20 cellular contexts compared by ENCODE assay signal in the genomic region with DNA sequence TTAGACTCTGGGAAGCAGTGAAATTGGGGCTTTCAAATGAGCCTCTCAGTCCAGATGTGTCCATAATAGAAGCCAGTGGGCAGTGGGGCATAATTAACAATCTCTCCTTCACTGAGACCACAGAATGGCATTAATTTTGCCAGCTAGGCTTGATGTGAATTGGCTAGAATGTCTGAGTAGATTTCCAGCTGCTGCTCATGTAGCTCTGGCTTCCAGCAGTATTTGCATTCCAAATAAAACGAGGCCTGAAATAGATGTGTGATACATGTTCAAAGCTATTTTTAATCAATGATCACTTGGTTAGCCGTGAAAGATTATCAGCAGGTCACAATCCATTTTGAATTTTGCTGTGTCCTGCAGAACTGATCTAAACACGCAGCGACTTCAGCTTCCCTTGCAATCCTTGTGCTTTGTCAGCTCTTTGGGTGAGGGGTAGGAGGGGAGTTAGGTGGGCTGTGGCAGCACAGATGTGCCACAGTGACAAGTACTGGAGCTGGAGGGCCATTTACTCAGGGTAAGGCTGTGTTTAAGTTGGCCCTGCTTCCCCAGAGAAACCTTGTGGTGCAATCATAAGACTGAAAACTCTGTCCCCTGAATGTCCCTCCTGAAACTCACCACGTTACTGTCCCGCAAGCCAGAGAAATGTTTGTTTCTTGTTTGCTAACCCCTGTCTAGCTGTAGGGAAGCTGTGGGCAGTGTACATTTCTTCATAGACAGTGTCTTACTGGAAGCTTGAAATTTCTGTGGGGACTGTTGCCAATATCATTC. TPM values are rescaled to one million over a fixed set of nuclear protein-coding genes. Genes with fewer than 3 reads are reported as not detected.
A peak's percentile ranks its signal among the peaks of the same experiment; 100 is the strongest.
DNase-seq lines count a peak whose midpoint lies in the region; ATAC-seq and TF ChIP-seq lines count a peak whose summit lies in the region.
"Had no signal": no experiment of that assay in that cellular context is flagged by ENCODE, and none has a peak within 500 bp of the region (broad histone marks: within the 10 kb centered on the region; RNA-seq: fewer than 3 reads in every experiment).

No MANE protein-coding gene starts in this region.

- H4K5ac ChIP-seq in IMR-90 (ENCODE audit: low read depth, low read length), result no peak overlapping the region

- no TSS peak for BruUV-seq in IMR-90 (replicated peaks; lab: Mats Ljungman, UMichigan)

- WGBS in IMR-90 (ENCODE audit: extremely low coverage in 2 of 2, insufficient read length in 1 of 2), 2 experiments, result 17% methylated on average over 1 of the region's 6 CpGs; no CpG with 5 or more reads in 1 of the 2 experiments

- H3K36me3 Mint-ChIP-seq in mesothelial cell of epicardium, result no peaks in the 10 kb centered on the region
- H3K36me3 Mint-ChIP-seq: stimulated activated naive B cell treated with anti-CD40 and anti-IgM and Interleukin-4, amounts not matched to agents 10 μg/mL and 1 μg/mL and 100 μg/mL, for 72 hours had no signal

- no peak overlapping the region for H4K91ac ChIP-seq in IMR-90 (ENCODE audit: insufficient read depth, low read depth, low read length)

- peaks cover 1% of the 10 kb centered on the region for H3K9me3 Mint-ChIP-seq in mesothelial cell of epicardium
- H3K9me3 Mint-ChIP-seq: stimulated activated naive B cell treated with anti-CD40 and anti-IgM and Interleukin-4, amounts not matched to agents 10 μg/mL and 1 μg/mL and 100 μg/mL, for 72 hours had no signal

- H2AK5ac ChIP-seq in IMR-90 (ENCODE audit: low read depth, low read length), result no peak overlapping the region

- H3K4ac ChIP-seq in IMR-90 (ENCODE audit: low read depth, low read length), result no peak overlapping the region

- no peaks in the 10 kb centered on the region for H3K27me3 Mint-ChIP-seq in mesothelial cell of epicardium (ENCODE audit: low read depth)
- H3K27me3 Mint-ChIP-seq: stimulated activated naive B cell treated with anti-CD40 and anti-IgM and Interleukin-4, amounts not matched to agents 10 μg/mL and 1 μg/mL and 100 μg/mL, for 72 hours had no signal

- H2BK5ac ChIP-seq in IMR-90 (ENCODE audit: low read depth, low read length, poor library complexity, severe bottlenecking), result no peak overlapping the region

- H3K4me1 Mint-ChIP-seq in mesothelial cell of epicardium, result peaks cover 5% of the 10 kb centered on the region
- H3K4me1 Mint-ChIP-seq: stimulated activated naive B cell treated with anti-CD40 and anti-IgM and Interleukin-4, amounts not matched to agents 10 μg/mL and 1 μg/mL and 100 μg/mL, for 72 hours had no signal

- H3K4me2 ChIP-seq in IMR-90 (ENCODE audit: low read depth, low read length), result no peak overlapping the region; the same call in 1 of the 2 replicates

- dilution Hi-C loops in IMR-90 (cut with HindIII; ENCODE audit: low sequenced_read_pairs, unreplicated experiment), result no loop called here

- no peak overlapping the region for H3K9ac ChIP-seq in IMR-90 (ENCODE audit: low read depth, low read length)
- H3K9ac ChIP-seq: GM23248 had no signal

- TF ChIP-seq POLR2A in IMR-90 (IDR thresholded peaks at IDR 0.05; ENCODE audit: low read depth, low read length), result no peak

- H4K8ac ChIP-seq in IMR-90 (ENCODE audit: low read depth in 2 of 2, low read length in 2 of 2), result no peak overlapping the region

- CTCF ChIA-PET in IMR-90 (lab: Yijun Ruan, JAX), result interaction anchor here (1.1 kb wide), 1 partner anchor 15 kb away, joined by 3 read pairs; no protein-coding TSS in a partner anchor

- no peak overlapping the region for H3K56ac ChIP-seq in IMR-90 (ENCODE audit: extremely low read depth, insufficient read depth, low read length)

- H3K9me3 ChIP-seq in IMR-90 (ENCODE audit: control insufficient read depth, insufficient read depth, low read length), result no peaks in the 10 kb centered on the region
- H3K9me3 ChIP-seq: esophagus muscularis mucosa had no signal

- no peaks in the 10 kb centered on the region; the same call in 1 of the 2 replicates for H3K9me1 ChIP-seq in IMR-90 (ENCODE audit: insufficient read depth, low read length)

- intact Hi-C loops in IMR-90 (cut with micrococcal nuclease), result no loop called here

- TF ChIP-seq RAD21 in IMR-90 (IDR thresholded peaks at IDR 0.05; ENCODE audit: low read length), result no peak

- H3K36me3 ChIP-seq in IMR-90 (ENCODE audit: control insufficient read depth, insufficient read depth, low read length), result no peaks in the 10 kb centered on the region
- H3K36me3 ChIP-seq: esophagus muscularis mucosa had no signal

- no peak overlapping the region for H2AK9ac ChIP-seq in IMR-90 (replicated peaks; ENCODE audit: low read depth, low read length, poor library complexity)

- POLR2A ChIA-PET in IMR-90 (lab: Charles Lee; ENCODE audit: unreplicated experiment), result no interaction called here

- no peak overlapping the region for H3K14ac ChIP-seq in IMR-90 (replicated peaks; ENCODE audit: low read depth, low read length)

- TF ChIP-seq CTCF in IMR-90 (conservative IDR thresholded peaks at IDR 0.05; ENCODE audit: low read depth, low read length) (no peak), mesothelial cell of epicardium (IDR thresholded peaks at IDR 0.05; ENCODE audit: unreplicated experiment) (no peak)

- DNase-seq in IMR-90, result no peak
- peak; percentile 60 for DNase-seq in astrocyte of the hippocampus (ENCODE audit: low read depth, low spot score)
- peak; percentile 53 for DNase-seq in left lobe of liver (ENCODE audit: low spot score)
- peak; percentile 44 for DNase-seq in pons (ENCODE audit: low spot score)
- DNase-seq in mesothelial cell of epicardium (ENCODE audit: low spot score in 2 of 2, unreplicated experiment in 2 of 2), result no peak
- no peak for DNase-seq in iPS-NIHi7 (ENCODE audit: extremely low spot score)
- DNase-seq: activated CD4-positive, alpha-beta T cell treated with anti-CD3 and anti-CD28 coated beads, Interleukin-2, amount 50 U/mL, for 48 hours; amniotic stem cell; DMS153; GM23248; left cardiac atrium; MM.1S; NCI-H2107; small intestine; stimulated activated naive B cell treated with anti-CD40 and anti-IgM and Interleukin-4, amounts not matched to agents 10 μg/mL and 1 μg/mL and 100 μg/mL, for 72 hours had no signal

- H2BK120ac ChIP-seq in IMR-90 (ENCODE audit: low read depth, low read length), result no peak overlapping the region

- H2BK15ac ChIP-seq in IMR-90 (ENCODE audit: low read depth, low read length), result no peak overlapping the region

- no peak overlapping the region; the same call in 1 of the 2 replicates for H3K23ac ChIP-seq in IMR-90 (ENCODE audit: low read depth, low read length)

- H3K4me3 Mint-ChIP-seq in mesothelial cell of epicardium, result no peak overlapping the region
- H3K4me3 Mint-ChIP-seq: stimulated activated naive B cell treated with anti-CD40 and anti-IgM and Interleukin-4, amounts not matched to agents 10 μg/mL and 1 μg/mL and 100 μg/mL, for 72 hours had no signal

- no peaks in the 10 kb centered on the region for H3K79me1 ChIP-seq in IMR-90 (ENCODE audit: low read depth in 1 of 2, low read length in 2 of 2)

- peak overlapping the region; percentile 45 for H2AFZ ChIP-seq in IMR-90 (replicated peaks; ENCODE audit: low read length, poor library complexity)
- H2AFZ ChIP-seq: GM23248 had no signal

- in situ Hi-C loops in IMR-90 (cut with MboI; ENCODE audit: low sequenced_read_pairs), result no loop called here

- peaks cover 4% of the 10 kb centered on the region; the same call in 1 of the 2 replicates for H3K27me3 ChIP-seq in IMR-90 (ENCODE audit: control insufficient read depth, insufficient read depth, low read length)

- H2BK20ac ChIP-seq in IMR-90 (ENCODE audit: low read depth, low read length), result no peak overlapping the region

- H3K4me3 ChIP-seq in IMR-90 (ENCODE audit: insufficient read depth, low read depth, low read length), result no peak overlapping the region
- H3K4me3 ChIP-seq: esophagus muscularis mucosa, GM23248 had no signal

- H4K20me1 ChIP-seq in IMR-90 (ENCODE audit: insufficient read depth, low read length), result no peaks in the 10 kb centered on the region

- ATAC-seq in IMR-90 (ENCODE audit: low read depth) (no peak), left lobe of liver (peak; percentile 94), GM18870 (IDR thresholded peaks at IDR 0.05; ENCODE audit: unreplicated experiment) (no peak)
- ATAC-seq in activated CD4-positive, CD25-positive, alpha-beta regulatory T cell treated with anti-CD3 and anti-CD28 coated beads, Interleukin-2, amount 50 U/mL, for 24 hours, result no peak
- ATAC-seq: stimulated activated naive B cell treated with anti-CD40 and anti-IgM and Interleukin-4, amounts not matched to agents 10 μg/mL and 1 μg/mL and 100 μg/mL, for 72 hours had no signal

- no peak overlapping the region for H3K27ac ChIP-seq in IMR-90 (ENCODE audit: insufficient read depth, low read length)
- H3K27ac ChIP-seq: esophagus muscularis mucosa, GM23248 had no signal

- no peak overlapping the region for H3K18ac ChIP-seq in IMR-90 (ENCODE audit: low read depth, low read length)

- H3K4me1 ChIP-seq in IMR-90 (ENCODE audit: control insufficient read depth, insufficient read depth, low read length), result peaks cover 2% of the 10 kb centered on the region; the same call in 1 of the 2 replicates

- H3K27ac Mint-ChIP-seq in mesothelial cell of epicardium, result no peak overlapping the region
- H3K27ac Mint-ChIP-seq: stimulated activated naive B cell treated with anti-CD40 and anti-IgM and Interleukin-4, amounts not matched to agents 10 μg/mL and 1 μg/mL and 100 μg/mL, for 72 hours had no signal

TF ChIP-seq in IMR-90, 13 proteins besides CTCF, POLR2A, EP300 and RAD21 (continues in another document):
- TF ChIP-seq MAFK (IDR thresholded peaks at IDR 0.05; ENCODE audit: low read depth, low read length) (no peak), SMC3 (IDR thresholded peaks at IDR 0.05; ENCODE audit: low read depth, low read length) (no peak), MXI1 (IDR thresholded peaks at IDR 0.05; ENCODE audit: borderline replicate concordance, low read depth, low read length) (no peak), ELK1 (IDR thresholded peaks at IDR 0.05; ENCODE audit: borderline replicate concordance, low read depth, low read length) (no peak), BHLHE40 (IDR thresholded peaks at IDR 0.05; ENCODE audit: low read depth, low read length) (no peak)

RNA-seq across cellular contexts. Expression of gene TMEM178A, which starts 56.8 kb away (rescaled TPM):
- total RNA-seq in IMR-90 (2012; rRNA removed) (0.18 and 0.28 TPM in 2 replicates), left lobe of liver (0.81 TPM), mesothelial cell of epicardium (11.9 to 14.9 TPM (median 13.1 TPM) in 3 replicates)
- polyA plus RNA-seq in IMR-90 (2012; rRNA removed), result 1.1 and 1.8 TPM in 2 replicates
- polyA plus RNA-seq in IMR-90 (2012; cell fraction: cytosol; rRNA removed), result 0.24 and 0.34 TPM in 2 replicates
- polyA plus RNA-seq in IMR-90 (2012; cell fraction: nucleus; rRNA removed; ENCODE audit: low replicate concordance), result 20.8 and 51.8 TPM in 2 replicates
- total RNA-seq: dermis microvascular lymphatic vessel endothelial cell, HT1080 had no signal
- polyA plus RNA-seq: GM23248 had no signal

Comparison
In these comparisons a context has a peak if more than half of its experiments do, and no peak if none do; other contexts are left out.
1. DNase-seq: peak in astrocyte of the hippocampus (single experiment), left lobe of liver (single experiment) and pons (single experiment); none in IMR-90 (single experiment), mesothelial cell of epicardium (0 of 2) and iPS-NIHi7 (single experiment).